Comparison of ENCODE assay signal across 1 cellular context in the genomic region with DNA sequence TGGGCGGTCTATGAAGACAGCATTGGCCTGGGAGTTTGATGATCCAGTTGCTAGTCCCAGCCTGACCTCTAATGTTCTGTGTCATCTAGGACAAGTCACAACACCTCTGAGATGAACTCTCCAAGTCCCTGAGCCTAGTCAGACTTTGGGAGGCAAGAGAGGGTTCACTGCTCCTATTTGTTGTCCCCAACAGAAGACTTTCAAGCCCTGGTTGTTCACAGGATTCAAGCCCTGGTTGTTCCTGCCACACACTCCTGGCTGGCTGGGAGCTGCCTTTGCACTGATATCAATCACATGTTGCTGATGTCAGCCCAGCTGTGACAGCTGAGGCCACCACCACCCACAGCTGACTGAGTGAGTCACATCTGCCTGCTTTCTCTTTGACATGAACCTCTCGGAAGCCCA.
TF ChIP-seq lines count a peak whose summit lies in the region.

No MANE protein-coding gene starts in this region.

TF ChIP-seq in K562, 482 proteins besides CTCF, POLR2A, EP300 and RAD21 (continued from another document and continues in another):
- 0 out of 4 replicates have a peak, but pooled peaks of 1 of the 2 experiments have one; percentile 41 for TF ChIP-seq RCOR1 (IDR thresholded peaks at IDR 0.05; ENCODE audit: borderline replicate concordance in 1 of 2, low read depth in 2 of 2, low read length in 2 of 2)
- peak; percentile 31; the same call in 1 of the 2 replicates for TF ChIP-seq BACH1 (tag; IDR thresholded peaks at IDR 0.05)
- TF ChIP-seq ZNF507 (tag; conservative IDR thresholded peaks at IDR 0.05) = no peak
- 0 out of 2 replicates have a peak, but pooled peaks have one; percentile 20 for TF ChIP-seq GABPA (tag; conservative IDR thresholded peaks at IDR 0.05; ENCODE audit: low read depth)
- TF ChIP-seq TCF3 (CRISPR knock-in tag; IDR thresholded peaks at IDR 0.05) = peak; percentile 22; the same call in 1 of the 2 replicates
- peak; percentile 59 to 76 for TF ChIP-seq TRIM24 (IDR thresholded peaks at IDR 0.05)
- TF ChIP-seq, protein P1, sequence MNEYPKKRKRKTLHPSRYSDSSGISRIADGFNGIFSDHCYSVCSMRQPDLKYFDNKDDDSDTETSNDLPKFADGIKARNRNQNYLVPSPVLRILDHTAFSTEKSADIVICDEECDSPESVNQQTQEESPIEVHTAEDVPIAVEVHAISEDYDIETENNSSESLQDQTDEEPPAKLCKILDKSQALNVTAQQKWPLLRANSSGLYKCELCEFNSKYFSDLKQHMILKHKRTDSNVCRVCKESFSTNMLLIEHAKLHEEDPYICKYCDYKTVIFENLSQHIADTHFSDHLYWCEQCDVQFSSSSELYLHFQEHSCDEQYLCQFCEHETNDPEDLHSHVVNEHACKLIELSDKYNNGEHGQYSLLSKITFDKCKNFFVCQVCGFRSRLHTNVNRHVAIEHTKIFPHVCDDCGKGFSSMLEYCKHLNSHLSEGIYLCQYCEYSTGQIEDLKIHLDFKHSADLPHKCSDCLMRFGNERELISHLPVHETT (CRISPR knock-in tag; conservative IDR thresholded peaks at IDR 0.05 in 1 of 2, IDR thresholded peaks at IDR 0.05 in 1 of 2) = 0 out of 4 replicates have a peak, but pooled peaks of 1 of the 2 experiments have one; percentile 55
- TF ChIP-seq, protein P2, sequence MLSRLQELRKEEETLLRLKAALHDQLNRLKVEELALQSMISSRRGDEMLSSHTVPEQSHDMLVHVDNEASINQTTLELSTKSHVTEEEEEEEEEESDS (CRISPR knock-in tag; IDR thresholded peaks at IDR 0.05) = no peak
- TF ChIP-seq, protein P3, sequence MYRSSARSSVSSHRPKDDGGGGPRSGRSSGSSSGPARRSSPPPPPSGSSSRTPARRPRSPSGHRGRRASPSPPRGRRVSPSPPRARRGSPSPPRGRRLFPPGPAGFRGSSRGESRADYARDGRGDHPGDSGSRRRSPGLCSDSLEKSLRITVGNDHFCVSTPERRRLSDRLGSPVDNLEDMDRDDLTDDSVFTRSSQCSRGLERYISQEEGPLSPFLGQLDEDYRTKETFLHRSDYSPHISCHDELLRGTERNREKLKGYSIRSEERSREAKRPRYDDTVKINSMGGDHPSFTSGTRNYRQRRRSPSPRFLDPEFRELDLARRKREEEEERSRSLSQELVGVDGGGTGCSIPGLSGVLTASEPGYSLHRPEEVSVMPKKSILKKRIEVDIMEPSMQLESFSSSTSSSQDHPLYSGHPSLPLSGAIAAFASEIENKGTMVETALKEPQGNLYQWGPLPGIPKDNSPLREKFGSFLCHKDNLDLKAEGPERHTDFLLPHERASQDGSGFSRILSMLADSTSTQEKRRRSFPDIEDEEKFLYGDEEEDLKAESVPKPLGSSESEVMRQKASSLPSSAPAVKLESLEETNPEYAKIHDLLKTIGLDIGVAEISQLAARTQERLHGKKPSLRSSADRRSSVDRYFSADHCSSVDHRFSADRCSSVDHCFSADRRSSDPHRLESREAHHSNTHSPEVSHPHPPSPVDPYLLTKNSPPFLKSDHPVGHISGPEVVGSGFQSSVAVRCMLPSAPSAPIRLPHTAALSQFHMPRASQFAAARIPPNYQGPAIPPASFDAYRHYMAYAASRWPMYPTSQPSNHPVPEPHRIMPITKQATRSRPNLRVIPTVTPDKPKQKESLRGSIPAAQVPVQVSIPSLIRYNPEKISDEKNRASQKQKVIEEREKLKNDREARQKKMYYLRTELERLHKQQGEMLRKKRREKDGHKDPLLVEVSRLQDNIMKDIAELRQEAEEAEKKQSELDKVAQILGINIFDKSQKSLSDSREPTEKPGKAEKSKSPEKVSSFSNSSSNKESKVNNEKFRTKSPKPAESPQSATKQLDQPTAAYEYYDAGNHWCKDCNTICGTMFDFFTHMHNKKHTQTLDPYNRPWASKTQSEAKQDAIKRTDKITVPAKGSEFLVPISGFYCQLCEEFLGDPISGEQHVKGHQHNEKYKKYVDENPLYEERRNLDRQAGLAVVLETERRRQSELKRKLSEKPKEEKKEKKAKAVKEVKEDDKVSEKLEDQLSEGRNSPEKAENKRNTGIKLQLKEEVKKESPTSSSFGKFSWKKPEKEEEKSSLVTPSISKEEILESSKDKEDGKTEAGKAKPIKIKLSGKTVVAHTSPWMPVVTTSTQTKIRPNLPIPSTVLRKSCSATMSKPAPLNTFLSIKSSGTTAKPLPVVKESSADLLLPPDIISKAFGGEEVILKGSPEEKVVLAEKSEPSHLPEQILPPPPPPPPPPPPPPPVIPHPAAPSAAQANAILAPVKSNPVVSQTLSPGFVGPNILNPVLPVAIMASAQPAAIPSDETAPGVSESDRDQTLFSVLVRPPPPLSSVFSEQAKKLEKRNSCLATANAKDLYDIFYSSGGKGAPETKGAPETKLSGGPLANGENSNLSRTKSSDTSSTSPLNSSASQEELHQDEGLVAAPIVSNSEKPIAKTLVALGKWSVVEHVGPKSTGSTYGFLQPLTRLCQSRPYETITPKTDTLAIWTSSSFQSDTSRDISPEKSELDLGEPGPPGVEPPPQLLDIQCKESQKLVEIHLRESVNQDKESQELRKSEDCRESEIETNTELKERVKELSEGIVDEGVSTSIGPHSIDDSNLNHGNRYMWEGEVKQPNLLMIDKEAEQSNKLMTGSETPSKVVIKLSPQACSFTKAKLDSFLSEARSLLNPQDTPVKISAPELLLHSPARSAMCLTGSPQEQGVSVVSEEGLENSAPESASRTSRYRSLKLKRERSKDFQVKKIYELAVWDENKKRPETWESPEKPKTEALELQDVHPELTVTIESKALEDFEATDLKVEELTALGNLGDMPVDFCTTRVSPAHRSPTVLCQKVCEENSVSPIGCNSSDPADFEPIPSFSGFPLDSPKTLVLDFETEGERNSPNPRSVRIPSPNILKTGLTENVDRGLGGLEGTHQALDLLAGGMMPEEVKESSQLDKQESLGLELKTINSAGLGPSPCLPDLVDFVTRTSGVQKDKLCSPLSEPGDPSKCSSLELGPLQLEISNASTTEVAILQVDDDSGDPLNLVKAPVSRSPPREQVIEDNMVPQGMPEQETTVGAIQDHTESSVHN (IDR thresholded peaks at IDR 0.05; ENCODE audit: borderline replicate concordance in 1 of 2, low read depth in 1 of 2) = peak in 1 of 2 experiments; percentile 100; a peak in 2 of 4 replicates
- TF ChIP-seq, protein P4, sequence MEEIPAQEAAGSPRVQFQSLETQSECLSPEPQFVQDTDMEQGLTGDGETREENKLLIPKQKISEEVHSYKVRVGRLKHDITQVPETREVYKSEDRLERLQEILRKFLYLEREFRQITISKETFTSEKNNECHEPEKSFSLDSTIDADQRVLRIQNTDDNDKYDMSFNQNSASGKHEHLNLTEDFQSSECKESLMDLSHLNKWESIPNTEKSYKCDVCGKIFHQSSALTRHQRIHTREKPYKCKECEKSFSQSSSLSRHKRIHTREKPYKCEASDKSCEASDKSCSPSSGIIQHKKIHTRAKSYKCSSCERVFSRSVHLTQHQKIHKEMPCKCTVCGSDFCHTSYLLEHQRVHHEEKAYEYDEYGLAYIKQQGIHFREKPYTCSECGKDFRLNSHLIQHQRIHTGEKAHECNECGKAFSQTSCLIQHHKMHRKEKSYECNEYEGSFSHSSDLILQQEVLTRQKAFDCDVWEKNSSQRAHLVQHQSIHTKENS (CRISPR knock-in tag; IDR thresholded peaks at IDR 0.05) = no peak
- TF ChIP-seq ASH1L (IDR thresholded peaks at IDR 0.05; ENCODE audit: borderline replicate concordance, low read depth, partially characterized antibody) = no peak
- TF ChIP-seq ESRRA (IDR thresholded peaks at IDR 0.05; ENCODE audit: borderline replicate concordance, low read depth) = peak; percentile 17; the same call in 1 of the 2 replicates
- TF ChIP-seq, protein P5, sequence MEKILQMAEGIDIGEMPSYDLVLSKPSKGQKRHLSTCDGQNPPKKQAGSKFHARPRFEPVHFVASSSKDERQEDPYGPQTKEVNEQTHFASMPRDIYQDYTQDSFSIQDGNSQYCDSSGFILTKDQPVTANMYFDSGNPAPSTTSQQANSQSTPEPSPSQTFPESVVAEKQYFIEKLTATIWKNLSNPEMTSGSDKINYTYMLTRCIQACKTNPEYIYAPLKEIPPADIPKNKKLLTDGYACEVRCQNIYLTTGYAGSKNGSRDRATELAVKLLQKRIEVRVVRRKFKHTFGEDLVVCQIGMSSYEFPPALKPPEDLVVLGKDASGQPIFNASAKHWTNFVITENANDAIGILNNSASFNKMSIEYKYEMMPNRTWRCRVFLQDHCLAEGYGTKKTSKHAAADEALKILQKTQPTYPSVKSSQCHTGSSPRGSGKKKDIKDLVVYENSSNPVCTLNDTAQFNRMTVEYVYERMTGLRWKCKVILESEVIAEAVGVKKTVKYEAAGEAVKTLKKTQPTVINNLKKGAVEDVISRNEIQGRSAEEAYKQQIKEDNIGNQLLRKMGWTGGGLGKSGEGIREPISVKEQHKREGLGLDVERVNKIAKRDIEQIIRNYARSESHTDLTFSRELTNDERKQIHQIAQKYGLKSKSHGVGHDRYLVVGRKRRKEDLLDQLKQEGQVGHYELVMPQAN (IDR thresholded peaks at IDR 0.05; ENCODE audit: borderline replicate concordance) = peak; percentile 55; the same call in 1 of the 2 replicates
- TF ChIP-seq JUND (IDR thresholded peaks at IDR 0.05; ENCODE audit: borderline replicate concordance, low read depth, low read length) = peak; percentile 99
- TF ChIP-seq JUND (tag; IDR thresholded peaks at IDR 0.05; ENCODE audit: borderline replicate concordance, low read depth, low read length) = peak; percentile 100
- TF ChIP-seq JUN (IDR thresholded peaks at IDR 0.05; ENCODE audit: borderline replicate concordance, low read depth, low read length) = peak; percentile 98
- no peak for TF ChIP-seq JUN (CRISPR knock-in tag; IDR thresholded peaks at IDR 0.05; ENCODE audit: borderline replicate concordance)
- TF ChIP-seq, protein P6, sequence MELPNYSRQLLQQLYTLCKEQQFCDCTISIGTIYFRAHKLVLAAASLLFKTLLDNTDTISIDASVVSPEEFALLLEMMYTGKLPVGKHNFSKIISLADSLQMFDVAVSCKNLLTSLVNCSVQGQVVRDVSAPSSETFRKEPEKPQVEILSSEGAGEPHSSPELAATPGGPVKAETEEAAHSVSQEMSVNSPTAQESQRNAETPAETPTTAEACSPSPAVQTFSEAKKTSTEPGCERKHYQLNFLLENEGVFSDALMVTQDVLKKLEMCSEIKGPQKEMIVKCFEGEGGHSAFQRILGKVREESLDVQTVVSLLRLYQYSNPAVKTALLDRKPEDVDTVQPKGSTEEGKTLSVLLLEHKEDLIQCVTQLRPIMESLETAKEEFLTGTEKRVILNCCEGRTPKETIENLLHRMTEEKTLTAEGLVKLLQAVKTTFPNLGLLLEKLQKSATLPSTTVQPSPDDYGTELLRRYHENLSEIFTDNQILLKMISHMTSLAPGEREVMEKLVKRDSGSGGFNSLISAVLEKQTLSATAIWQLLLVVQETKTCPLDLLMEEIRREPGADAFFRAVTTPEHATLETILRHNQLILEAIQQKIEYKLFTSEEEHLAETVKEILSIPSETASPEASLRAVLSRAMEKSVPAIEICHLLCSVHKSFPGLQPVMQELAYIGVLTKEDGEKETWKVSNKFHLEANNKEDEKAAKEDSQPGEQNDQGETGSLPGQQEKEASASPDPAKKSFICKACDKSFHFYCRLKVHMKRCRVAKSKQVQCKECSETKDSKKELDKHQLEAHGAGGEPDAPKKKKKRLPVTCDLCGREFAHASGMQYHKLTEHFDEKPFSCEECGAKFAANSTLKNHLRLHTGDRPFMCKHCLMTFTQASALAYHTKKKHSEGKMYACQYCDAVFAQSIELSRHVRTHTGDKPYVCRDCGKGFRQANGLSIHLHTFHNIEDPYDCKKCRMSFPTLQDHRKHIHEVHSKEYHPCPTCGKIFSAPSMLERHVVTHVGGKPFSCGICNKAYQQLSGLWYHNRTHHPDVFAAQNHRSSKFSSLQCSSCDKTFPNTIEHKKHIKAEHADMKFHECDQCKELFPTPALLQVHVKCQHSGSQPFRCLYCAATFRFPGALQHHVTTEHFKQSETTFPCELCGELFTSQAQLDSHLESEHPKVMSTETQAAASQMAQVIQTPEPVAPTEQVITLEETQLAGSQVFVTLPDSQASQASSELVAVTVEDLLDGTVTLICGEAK (IDR thresholded peaks at IDR 0.05) = 0 out of 2 replicates have a peak, but pooled peaks have one; percentile 22
- TF ChIP-seq, protein P6 (CRISPR knock-in tag; IDR thresholded peaks at IDR 0.05) = no peak
- TF ChIP-seq CBX3 (IDR thresholded peaks at IDR 0.05; ENCODE audit: borderline replicate concordance in 1 of 2, low read length in 2 of 2) = peak in 1 of 2 experiments; percentile 51; a peak in 1 of 3 replicates
- TF ChIP-seq BHLHE40 (IDR thresholded peaks at IDR 0.05; ENCODE audit: low read length) = peak; percentile 81
- TF ChIP-seq, protein P7, sequence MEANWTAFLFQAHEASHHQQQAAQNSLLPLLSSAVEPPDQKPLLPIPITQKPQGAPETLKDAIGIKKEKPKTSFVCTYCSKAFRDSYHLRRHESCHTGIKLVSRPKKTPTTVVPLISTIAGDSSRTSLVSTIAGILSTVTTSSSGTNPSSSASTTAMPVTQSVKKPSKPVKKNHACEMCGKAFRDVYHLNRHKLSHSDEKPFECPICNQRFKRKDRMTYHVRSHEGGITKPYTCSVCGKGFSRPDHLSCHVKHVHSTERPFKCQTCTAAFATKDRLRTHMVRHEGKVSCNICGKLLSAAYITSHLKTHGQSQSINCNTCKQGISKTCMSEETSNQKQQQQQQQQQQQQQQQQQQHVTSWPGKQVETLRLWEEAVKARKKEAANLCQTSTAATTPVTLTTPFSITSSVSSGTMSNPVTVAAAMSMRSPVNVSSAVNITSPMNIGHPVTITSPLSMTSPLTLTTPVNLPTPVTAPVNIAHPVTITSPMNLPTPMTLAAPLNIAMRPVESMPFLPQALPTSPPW (CRISPR knock-in tag; IDR thresholded peaks at IDR 0.05) = no peak
- peak; percentile 29; the same call in 1 of the 2 replicates for TF ChIP-seq MAFF (IDR thresholded peaks at IDR 0.05; ENCODE audit: low read length)
- TF ChIP-seq CBFA2T2 (conservative IDR thresholded peaks at IDR 0.05) = peak; percentile 85
- peak; percentile 33; the same call in 1 of the 2 replicates for TF ChIP-seq SOX6 (IDR thresholded peaks at IDR 0.05)
- no peak for TF ChIP-seq NFIX (CRISPR knock-in tag; IDR thresholded peaks at IDR 0.05; ENCODE audit: low read depth)
